In the genomic region with DNA sequence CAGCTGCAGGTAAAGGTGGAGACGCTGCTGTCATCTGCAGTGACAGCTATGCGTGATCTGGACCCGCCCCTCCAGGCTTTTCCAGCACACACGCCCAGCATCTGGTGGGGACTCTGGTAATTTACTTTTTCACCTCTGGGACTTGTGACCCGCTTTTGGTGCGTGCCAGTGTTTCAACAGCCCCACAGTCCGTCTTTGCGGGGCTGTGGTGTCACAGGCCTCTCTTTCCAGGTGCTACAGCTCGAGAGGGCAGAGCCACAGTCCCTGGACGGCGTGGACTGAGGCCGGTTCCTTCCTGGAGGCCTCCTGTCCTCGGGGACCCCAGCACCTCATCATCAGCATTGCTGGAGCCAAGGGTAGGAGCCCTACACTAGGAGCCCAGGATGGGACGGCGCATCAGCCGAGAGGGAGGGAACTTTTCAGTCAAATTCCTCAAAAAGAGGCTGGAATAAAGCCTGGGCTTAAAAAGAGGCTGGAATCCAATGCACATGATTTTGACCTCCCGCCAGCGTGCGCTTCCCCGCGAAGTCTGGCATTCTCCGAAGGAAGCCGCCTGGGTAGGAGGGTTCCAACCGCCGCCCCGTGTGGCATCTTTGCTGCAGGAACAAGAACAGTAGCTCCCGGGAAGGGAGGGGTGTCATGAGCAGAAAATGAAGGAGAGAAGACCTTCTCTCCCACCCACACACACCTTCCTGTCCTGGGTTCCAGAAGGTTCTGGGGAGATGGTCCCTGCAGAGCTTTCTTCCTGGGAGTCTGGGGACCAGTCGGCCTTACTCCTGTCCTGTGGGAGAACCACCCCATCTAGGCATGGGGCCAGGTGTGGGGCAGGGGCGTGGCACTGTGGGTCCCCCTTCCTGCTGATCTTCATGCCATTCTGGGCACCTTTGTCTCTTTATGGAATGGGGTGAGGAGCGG, we compare ENCODE assay signal across 22 cellular contexts. TPM values are rescaled to one million over a fixed set of nuclear protein-coding genes. Genes with fewer than 3 reads are reported as not detected.
"Had no signal": no experiment of that assay in that cellular context is flagged by ENCODE, and none has a peak within 500 bp of the region (broad histone marks: within the 10 kb centered on the region; RNA-seq: fewer than 3 reads in every experiment).

No MANE protein-coding gene starts in this region.

- H3K4me3 ChIP-seq: cardiac muscle cell, thoracic aorta, upper lobe of left lung had no signal

- H3K4me1 Mint-ChIP-seq: nephron had no signal

- H3K9ac ChIP-seq: parathyroid adenoma had no signal

- H3K27me3 ChIP-seq: cardiac muscle cell, foreskin keratinocyte, upper lobe of left lung had no signal

- ATAC-seq: activated CD8-positive, alpha-beta T cell treated with anti-CD3 and anti-CD28 coated beads, Interleukin-2, amount 10 ng/mL, durations not matched to agents 7 days and 5 days; activated naive CD8-positive, alpha-beta T cell treated with anti-CD3 and anti-CD28 coated beads, Interleukin-2, amount 50 U/mL, for 24 hours; foreskin keratinocyte; stimulated activated naive B cell treated with anti-CD40 and anti-IgM and Interleukin-4, amounts not matched to agents 10 μg/mL and 1 μg/mL and 100 μg/mL, for 72 hours had no signal

- DNase-seq: activated CD4-positive, alpha-beta T cell treated with anti-CD3 and anti-CD28 coated beads for 48 hours; activated CD4-positive, CD25-positive, alpha-beta regulatory T cell; activated CD8-positive, alpha-beta T cell treated with anti-CD3 and anti-CD28 coated beads, Interleukin-2, amount 10 ng/mL, durations not matched to agents 7 days and 5 days; activated effector memory CD4-positive, alpha-beta T cell treated with anti-CD3 and anti-CD28 coated beads, Interleukin-2, amount 50 U/mL, for 16 hours; activated naive CD4-positive, alpha-beta T cell treated with anti-CD3 and anti-CD28 coated beads, Interleukin-2, amount 10 ng/mL, durations not matched to agents 7 days and 5 days; activated naive CD8-positive, alpha-beta T cell treated with anti-CD3 and anti-CD28 coated beads, Interleukin-2, amount 50 U/mL, for 24 hours; effector CD8-positive, alpha-beta T cell; foreskin keratinocyte; kidney; stimulated activated CD4-positive, alpha-beta T cell treated with anti-CD3 and anti-CD28 coated beads, Interleukin-2, amount 100 ng/mL, for 48 hours; stimulated activated CD8-positive, alpha-beta memory T cell treated with anti-CD3 and anti-CD28 coated beads, Interleukin-4, amount 100 ng/mL, for 48 hours; stimulated activated naive B cell treated with anti-CD40 and anti-IgM and Interleukin-4, amounts not matched to agents 10 μg/mL and 1 μg/mL and 100 μg/mL, for 72 hours; T-helper 9 cell had no signal

- H3K4me3 Mint-ChIP-seq: activated CD8-positive, alpha-beta T cell treated with anti-CD3 and anti-CD28 coated beads, Interleukin-2, amount 10 ng/mL, durations not matched to agents 7 days and 5 days; activated naive CD4-positive, alpha-beta T cell treated with anti-CD3 and anti-CD28 coated beads, Interleukin-2, amount 10 ng/mL, durations not matched to agents 7 days and 5 days; activated naive CD8-positive, alpha-beta T cell treated with anti-CD3 and anti-CD28 coated beads, Interleukin-2, amount 50 U/mL, for 24 hours; nephron; stimulated activated naive B cell treated with anti-CD40 and anti-IgM and Interleukin-4, amounts not matched to agents 10 μg/mL and 1 μg/mL and 100 μg/mL, for 72 hours had no signal

- H2AFZ ChIP-seq: parathyroid adenoma had no signal

- H3K79me2 ChIP-seq: parathyroid adenoma had no signal

- H3K9me3 ChIP-seq: thoracic aorta, upper lobe of left lung had no signal

- H3K27ac ChIP-seq: cardiac muscle cell, foreskin keratinocyte, parathyroid adenoma, thoracic aorta, upper lobe of left lung had no signal

- H3K27ac Mint-ChIP-seq: activated CD8-positive, alpha-beta T cell treated with anti-CD3 and anti-CD28 coated beads, Interleukin-2, amount 10 ng/mL, durations not matched to agents 7 days and 5 days; activated naive CD4-positive, alpha-beta T cell treated with anti-CD3 and anti-CD28 coated beads, Interleukin-2, amount 10 ng/mL, durations not matched to agents 7 days and 5 days; activated naive CD8-positive, alpha-beta T cell treated with anti-CD3 and anti-CD28 coated beads, Interleukin-2, amount 50 U/mL, for 24 hours; nephron had no signal

- H3K4me1 ChIP-seq: foreskin keratinocyte, parathyroid adenoma had no signal

- H3K9me3 Mint-ChIP-seq: activated naive CD4-positive, alpha-beta T cell treated with anti-CD3 and anti-CD28 coated beads, Interleukin-2, amount 10 ng/mL, durations not matched to agents 7 days and 5 days; nephron had no signal

- H3K27me3 Mint-ChIP-seq: activated naive CD4-positive, alpha-beta T cell treated with anti-CD3 and anti-CD28 coated beads, Interleukin-2, amount 10 ng/mL, durations not matched to agents 7 days and 5 days; activated naive CD8-positive, alpha-beta T cell treated with anti-CD3 and anti-CD28 coated beads, Interleukin-2, amount 50 U/mL, for 24 hours; stimulated activated naive B cell treated with anti-CD40 and anti-IgM and Interleukin-4, amounts not matched to agents 10 μg/mL and 1 μg/mL and 100 μg/mL, for 72 hours had no signal

RNA-seq across cellular contexts. Expression of a gene that starts 25.7 kb away (rescaled TPM):
- total RNA-seq: activated CD8-positive, alpha-beta T cell treated with anti-CD3 and anti-CD28 coated beads, Interleukin-2, amount 10 ng/mL, durations not matched to agents 7 days and 5 days; cardiac muscle cell; dermis blood vessel endothelial cell; foreskin keratinocyte; glomerular endothelial cell; thoracic aorta had no signal

RNA-seq across cellular contexts. Expression of a gene that starts 36.5 kb away (rescaled TPM):
- total RNA-seq: cardiac muscle cell, dermis blood vessel endothelial cell, foreskin keratinocyte, glomerular endothelial cell had no signal

RNA-seq across cellular contexts. Expression of a gene that starts 46.9 kb away (rescaled TPM):
- total RNA-seq: activated CD8-positive, alpha-beta T cell treated with anti-CD3 and anti-CD28 coated beads, Interleukin-2, amount 10 ng/mL, durations not matched to agents 7 days and 5 days; dermis blood vessel endothelial cell; foreskin keratinocyte; glomerular endothelial cell; SK-MEL-5; T-helper 1 cell treated with Interleukin-12 subunit alpha and Interleukin-12 subunit beta and Interleukin-4 antibody, amounts not matched to agents 30 ng/mL and 1 ng/mL, for 36 hours; thoracic aorta had no signal
